Comparison of ENCODE assay signal across 23 cellular contexts in genomic region chr4:18180892-18181291, GRCh38.
A peak's percentile ranks its signal among the peaks of the same experiment; 100 is the strongest.
DNase-seq lines count a peak whose midpoint lies in the region; ATAC-seq and TF ChIP-seq lines count a peak whose summit lies in the region.
"Had no signal": no experiment of that assay in that cellular context is flagged by ENCODE, and none has a peak within 500 bp of the region (broad histone marks: within the 10 kb centered on the region; RNA-seq: fewer than 3 reads in every experiment).

No MANE protein-coding gene starts in this region.

- H3K27ac ChIP-seq in testis = no peak overlapping the region
- H3K27ac ChIP-seq: PC-9, RWPE1 had no signal

- no peak for TF ChIP-seq POLR2A in testis (IDR thresholded peaks at IDR 0.05)

- ATAC-seq in GM19025 (IDR thresholded peaks at IDR 0.05; ENCODE audit: low read depth, unreplicated experiment) (peak; percentile 75), HG02759 (IDR thresholded peaks at IDR 0.05; ENCODE audit: unreplicated experiment) (peak; percentile 81), HG03457 (IDR thresholded peaks at IDR 0.05; ENCODE audit: unreplicated experiment) (peak; percentile 56)
- ATAC-seq: HepG2, SK-N-SH treated with all-trans-retinoic acid at 6 μM for 48 hours, T-cell had no signal

- no peaks in the 10 kb centered on the region for H3K4me1 ChIP-seq in testis

- intact Hi-C loops in testis (cut with DNase I; ENCODE audit: low total_unique reads) = no loop called here

- no peaks in the 10 kb centered on the region for H3K27me3 ChIP-seq in testis

- no peak overlapping the region for H3K4me3 ChIP-seq in testis
- H3K4me3 ChIP-seq: PC-9 had no signal

- no peaks in the 10 kb centered on the region for H3K9me3 ChIP-seq in testis

- TF ChIP-seq CTCF in testis (IDR thresholded peaks at IDR 0.05) = no peak

- no peak for DNase-seq in activated CD4-positive, alpha-beta T cell treated with anti-CD3 and anti-CD28 coated beads for 1 hour
- DNase-seq in testis (no peak), NCI-H774 (lab: John Stamatoyannopoulos, UW) (no peak), DMS53 (lab: John Stamatoyannopoulos, UW) (no peak)
- DNase-seq: ACHN; C1 segment of cervical spinal cord; CD8-positive, alpha-beta memory T cell; DMS79 treated with DMSO at 0.1 percent for 48 hours; H9; KBM-7; NCI-H187; NCI-H2107; NCI-H2227 treated with DMSO at 0.1 percent for 48 hours; NCI-H510A treated with DMSO at 0.1 percent for 48 hours; PC-9; SIG-M5; T-cell had no signal

- no peaks in the 10 kb centered on the region for H3K36me3 ChIP-seq in testis (ENCODE audit: low read depth, missing control alignments)
